ENCODE assay signal across 12 cellular contexts in genomic region chr4:14855719-14856075, GRCh38.
DNase-seq lines count a peak whose midpoint lies in the region; ATAC-seq, FAIRE-seq and TF ChIP-seq lines count a peak whose summit lies in the region.
"Had no signal": no experiment of that assay in that cellular context is flagged by ENCODE, and none has a peak within 500 bp of the region (broad histone marks: within the 10 kb centered on the region; RNA-seq: fewer than 3 reads in every experiment).

No MANE protein-coding gene starts in this region.

- POLR2A ChIA-PET in HepG2 (lab: Yijun Ruan, JAX): no interaction called here

- H3K9me3 ChIP-seq in HepG2 (ENCODE audit: low read length): no peaks in the 10 kb centered on the region
- H3K9me3 ChIP-seq in right lobe of liver: no peaks in the 10 kb centered on the region
- no peaks in the 10 kb centered on the region for H3K9me3 ChIP-seq in testis

- H3K27me3 ChIP-seq in HepG2 (ENCODE audit: control insufficient read depth in 1 of 2, insufficient read depth in 2 of 2, low read length in 2 of 2): no peaks in the 10 kb centered on the region
- H3K27me3 ChIP-seq in right lobe of liver: no peaks in the 10 kb centered on the region
- no peaks in the 10 kb centered on the region for H3K27me3 ChIP-seq in testis

- peaks cover 7% of the 10 kb centered on the region for H3K36me3 Mint-ChIP-seq in activated T-helper 1 cell treated with anti-CD3 and anti-CD28 coated beads, Interleukin-12 subunit alpha, Interleukin-12 subunit beta, Interleukin-2, Interleukin-4 antibody, amounts not matched to agents 30 ng/mL and 10 ng/mL and 1 ng/mL, durations not matched to agents 14 hours and 24 hours and 36 hours (ENCODE audit: low read depth)

- H3K4me2 ChIP-seq in HepG2 (ENCODE audit: low read depth, low read length): no peak overlapping the region

- H3K4me3 ChIP-seq in HepG2 (replicated peaks in 1 of 3; ENCODE audit: insufficient read depth in 1 of 3, low read depth in 2 of 3, low read length in 3 of 3) (no peak overlapping the region), right lobe of liver (no peak overlapping the region), testis (no peak overlapping the region)

- H3K9ac ChIP-seq in HepG2 (ENCODE audit: insufficient read depth, low read depth, low read length): no peak overlapping the region

- peak overlapping the region; percentile 80 for H3K27ac Mint-ChIP-seq in activated T-helper 1 cell treated with anti-CD3 and anti-CD28 coated beads, Interleukin-12 subunit alpha, Interleukin-12 subunit beta, Interleukin-2, Interleukin-4 antibody, amounts not matched to agents 30 ng/mL and 10 ng/mL and 1 ng/mL, durations not matched to agents 14 hours and 24 hours and 36 hours
- H3K27ac Mint-ChIP-seq: nephron progenitor cell had no signal

- TF ChIP-seq EP300 in HepG2 (IDR thresholded peaks at IDR 0.05; ENCODE audit: low read depth in 2 of 2, low read length in 2 of 2): no peak
- TF ChIP-seq EP300 in HepG2 (CRISPR knock-in tag; IDR thresholded peaks at IDR 0.05; ENCODE audit: borderline replicate concordance): no peak

- no peak for TF ChIP-seq RAD21 in HepG2 (CRISPR knock-in tag; IDR thresholded peaks at IDR 0.05)

- H3K4me1 ChIP-seq in HepG2 (ENCODE audit: insufficient read depth, low read length) (no peaks in the 10 kb centered on the region), right lobe of liver (no peaks in the 10 kb centered on the region), testis (no peaks in the 10 kb centered on the region)

- intact Hi-C loops in HepG2 (cut with micrococcal nuclease; ENCODE audit: unreplicated experiment): no loop called here
- intact Hi-C loops in right lobe of liver (cut with DNase I): no loop called here
- intact Hi-C loops in activated T-helper 1 cell treated with anti-CD3 and anti-CD28 coated beads, Interleukin-12 subunit alpha, Interleukin-12 subunit beta, Interleukin-2, Interleukin-4 antibody, amounts not matched to agents 30 ng/mL and 10 ng/mL and 1 ng/mL, durations not matched to agents 14 hours and 24 hours and 36 hours (cut with micrococcal nuclease): loop anchor here (1.0 to 5.0 kb wide), 11 partner anchors 19 to 1229 kb away; partner anchors contain the start of genes BOD1L1, CPEB2 and FBXL5
- intact Hi-C loops in left colon (cut with DNase I, micrococcal nuclease): no loop called here
- intact Hi-C loops in testis (cut with DNase I; ENCODE audit: low total_unique reads): no loop called here

- in situ Hi-C loops in HepG2 (cut with HindIII; ENCODE audit: extremely low pct_ligation_motif_present, low pct_unique_long_range_greater_than_20kb): no loop called here

- TF ChIP-seq POLR2A in HepG2 (IDR thresholded peaks at IDR 0.05; ENCODE audit: insufficient read depth in 1 of 2, low read depth in 2 of 2, low read length in 2 of 2): no peak
- TF ChIP-seq POLR2A in right lobe of liver (IDR thresholded peaks at IDR 0.05): no peak
- TF ChIP-seq POLR2A in testis (IDR thresholded peaks at IDR 0.05): no peak

- H3K27ac ChIP-seq in HepG2 (ENCODE audit: extremely low read length, insufficient read depth, low read length): no peak overlapping the region
- no peak overlapping the region for H3K27ac ChIP-seq in right lobe of liver
- no peak overlapping the region for H3K27ac ChIP-seq in testis
- H3K27ac ChIP-seq: VCaP had no signal

- 23% methylated on average over 4 of the region's 4 CpGs for WGBS in HepG2 (ENCODE audit: low lambda C conversion rate)
- 76% methylated on average over 4 of the region's 4 CpGs for WGBS in right lobe of liver (ENCODE audit: insufficient coverage, low coverage, low lambda C conversion rate, missing lambda C conversion rate)
- 85 to 89% methylated on average over 4 of the region's 4 CpGs for WGBS in testis, 2 donors

- no peaks in the 10 kb centered on the region for H3K27me3 Mint-ChIP-seq in activated T-helper 1 cell treated with anti-CD3 and anti-CD28 coated beads, Interleukin-12 subunit alpha, Interleukin-12 subunit beta, Interleukin-2, Interleukin-4 antibody, amounts not matched to agents 30 ng/mL and 10 ng/mL and 1 ng/mL, durations not matched to agents 14 hours and 24 hours and 36 hours (ENCODE audit: insufficient read depth)

- FAIRE-seq in HepG2 (lab: Jason Lieb, UNC): no peak

- peak overlapping the region; percentile 43 for H3K4me3 Mint-ChIP-seq in activated T-helper 1 cell treated with anti-CD3 and anti-CD28 coated beads, Interleukin-12 subunit alpha, Interleukin-12 subunit beta, Interleukin-2, Interleukin-4 antibody, amounts not matched to agents 30 ng/mL and 10 ng/mL and 1 ng/mL, durations not matched to agents 14 hours and 24 hours and 36 hours
- H3K4me3 Mint-ChIP-seq: nephron progenitor cell had no signal

- peaks cover 39% of the 10 kb centered on the region for H3K9me3 Mint-ChIP-seq in activated T-helper 1 cell treated with anti-CD3 and anti-CD28 coated beads, Interleukin-12 subunit alpha, Interleukin-12 subunit beta, Interleukin-2, Interleukin-4 antibody, amounts not matched to agents 30 ng/mL and 10 ng/mL and 1 ng/mL, durations not matched to agents 14 hours and 24 hours and 36 hours
- H3K9me3 Mint-ChIP-seq: nephron progenitor cell had no signal

- no peaks in the 10 kb centered on the region for H4K20me1 ChIP-seq in HepG2 (ENCODE audit: insufficient read depth, low read length)

- no peak for DNase-seq in HepG2 (ENCODE audit: low spot score)
- DNase-seq in right lobe of liver: no peak
- DNase-seq in activated T-helper 1 cell treated with anti-CD3 and anti-CD28 coated beads, Interleukin-12 subunit alpha, Interleukin-12 subunit beta, Interleukin-2, Interleukin-4 antibody, amounts not matched to agents 30 ng/mL and 10 ng/mL and 1 ng/mL, durations not matched to agents 14 hours and 24 hours and 36 hours (ENCODE audit: low spot score): no peak
- DNase-seq in left colon: no peak
- DNase-seq in NCI-H1417 treated with DMSO at 0.1 percent for 48 hours (lab: John Stamatoyannopoulos, UW): no peak
- no peak for DNase-seq in stimulated activated CD4-positive, alpha-beta T cell treated with anti-CD3 and anti-CD28 coated beads, Interleukin-2, amount 100 ng/mL, for 24 hours
- no peak for DNase-seq in testis
- DNase-seq: islet precursor cell, NCI-H2171 treated with DMSO at 0.1 percent for 48 hours, nephron progenitor cell had no signal

- BruUV-seq in HepG2 (replicated peaks; lab: Mats Ljungman, UMichigan): no TSS peak

- TF ChIP-seq CTCF in HepG2 (CRISPR knock-in tag; IDR thresholded peaks at IDR 0.05) (no peak), right lobe of liver (IDR thresholded peaks at IDR 0.05) (no peak), testis (IDR thresholded peaks at IDR 0.05) (no peak)

- no peak overlapping the region for H2AFZ ChIP-seq in HepG2 (ENCODE audit: low read length)

- ATAC-seq in HepG2: no peak
- no peak for ATAC-seq in right lobe of liver
- peak; percentile 45 for ATAC-seq in left colon
- no peak for ATAC-seq in GM21576 (IDR thresholded peaks at IDR 0.05; ENCODE audit: unreplicated experiment)

- H3K36me3 ChIP-seq in HepG2 (replicated peaks in 1 of 2; ENCODE audit: control insufficient read depth in 1 of 2, insufficient read depth in 2 of 2, low read length in 2 of 2) (no peaks in the 10 kb centered on the region), right lobe of liver (no peaks in the 10 kb centered on the region), testis (ENCODE audit: low read depth, missing control alignments) (no peaks in the 10 kb centered on the region)

- CTCF ChIA-PET in HepG2 (lab: Yijun Ruan, JAX; ENCODE audit: low intra/inter-chr PET ratio, low total read pairs): no interaction called here

- no peaks in the 10 kb centered on the region for H3K79me2 ChIP-seq in HepG2 (ENCODE audit: insufficient read depth, low read length)

- H3K4me1 Mint-ChIP-seq in activated T-helper 1 cell treated with anti-CD3 and anti-CD28 coated beads, Interleukin-12 subunit alpha, Interleukin-12 subunit beta, Interleukin-2, Interleukin-4 antibody, amounts not matched to agents 30 ng/mL and 10 ng/mL and 1 ng/mL, durations not matched to agents 14 hours and 24 hours and 36 hours (ENCODE audit: low read depth): peaks cover 55% of the 10 kb centered on the region

TF ChIP-seq in HepG2, 621 proteins besides CTCF, POLR2A, EP300 and RAD21:
- TF ChIP-seq HIVEP1 (CRISPR knock-in tag; IDR thresholded peaks at IDR 0.05) (no peak), ZNF331 (CRISPR knock-in tag; IDR thresholded peaks at IDR 0.05) (peak; percentile 91)
